ENCODE assay signal across 16 cellular contexts in the genomic region with DNA sequence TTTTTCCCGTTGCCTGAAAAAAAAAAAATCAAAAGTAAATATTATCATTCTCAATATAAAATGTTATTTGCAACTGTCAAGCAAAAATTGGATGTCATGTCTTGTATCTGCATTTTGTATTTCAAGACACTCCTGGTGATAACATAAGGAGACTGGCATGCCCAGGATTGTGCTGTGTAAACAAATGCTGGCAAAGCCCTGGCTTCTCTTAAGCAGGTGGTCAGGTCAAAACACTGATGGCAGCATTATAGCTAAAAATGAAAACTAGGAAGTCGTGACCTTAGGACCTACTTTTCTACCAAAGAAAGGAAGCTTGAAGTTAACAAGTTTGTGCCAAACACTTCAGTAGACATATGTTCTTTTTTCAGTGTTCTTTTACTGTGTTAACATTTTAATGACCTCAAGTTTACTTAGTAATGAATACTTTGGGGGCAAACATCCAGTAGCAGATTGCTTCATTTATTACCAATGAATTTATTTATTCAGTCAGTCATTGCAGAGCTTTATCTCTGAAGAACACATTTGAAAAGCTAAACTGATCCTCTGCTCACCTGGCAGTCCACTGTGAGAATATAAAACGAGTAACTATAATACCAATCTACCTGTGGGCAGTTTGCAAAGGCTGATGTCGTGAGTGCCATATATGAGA.
DNase-seq lines count a peak whose midpoint lies in the region.
"Had no signal": no experiment of that assay in that cellular context is flagged by ENCODE, and none has a peak within 500 bp of the region (broad histone marks: within the 10 kb centered on the region; RNA-seq: fewer than 3 reads in every experiment).

No MANE protein-coding gene starts in this region.

- DNase-seq in DMS153 (lab: John Stamatoyannopoulos, UW) (peak; percentile 88), NCI-H146 (lab: John Stamatoyannopoulos, UW) (peak; percentile 85), NCI-H748 treated with DMSO at 0.1 percent for 48 hours (lab: John Stamatoyannopoulos, UW) (peak; percentile 86), left kidney (ENCODE audit: low read depth, low spot score) (peak; percentile 53), epidermal melanocyte (ENCODE audit: insufficient read length, low spot score) (no peak), putamen (ENCODE audit: low spot score) (no peak), GM19240 (ENCODE audit: insufficient read length, low spot score) (no peak), substantia nigra (lab: John Stamatoyannopoulos, UW) (no peak)
- DNase-seq: activated CD4-positive, alpha-beta memory T cell treated with anti-CD3 and anti-CD28 coated beads for 36 hours; activated T-cell treated with anti-CD3 and anti-CD28 coated beads, Interleukin-2, amount 50 U/mL, for 48 hours; CD4-positive, alpha-beta T cell; head of caudate nucleus; mucosa of descending colon; Right ventricle myocardium superior; stimulated activated CD4-positive, alpha-beta T cell treated with anti-CD3 and anti-CD28 coated beads, Interleukin-12 subunit alpha, Interleukin-12 subunit beta, amount 100 ng/mL, for 4 hours; T-helper 17 cell had no signal

- H3K27ac ChIP-seq in substantia nigra (ENCODE audit: low read depth, low read length, poor library complexity, severe bottlenecking), result no peak overlapping the region

Comparison
In these comparisons a context has a peak if more than half of its experiments do, and no peak if none do; other contexts are left out.
1. DNase-seq: peak in DMS153 (single experiment), NCI-H146 (single experiment), NCI-H748 treated with DMSO at 0.1 percent for 48 hours (single experiment) and left kidney (single experiment); none in epidermal melanocyte (single experiment), putamen (single experiment), GM19240 (single experiment) and substantia nigra (0 of 49).